In the genomic region with DNA sequence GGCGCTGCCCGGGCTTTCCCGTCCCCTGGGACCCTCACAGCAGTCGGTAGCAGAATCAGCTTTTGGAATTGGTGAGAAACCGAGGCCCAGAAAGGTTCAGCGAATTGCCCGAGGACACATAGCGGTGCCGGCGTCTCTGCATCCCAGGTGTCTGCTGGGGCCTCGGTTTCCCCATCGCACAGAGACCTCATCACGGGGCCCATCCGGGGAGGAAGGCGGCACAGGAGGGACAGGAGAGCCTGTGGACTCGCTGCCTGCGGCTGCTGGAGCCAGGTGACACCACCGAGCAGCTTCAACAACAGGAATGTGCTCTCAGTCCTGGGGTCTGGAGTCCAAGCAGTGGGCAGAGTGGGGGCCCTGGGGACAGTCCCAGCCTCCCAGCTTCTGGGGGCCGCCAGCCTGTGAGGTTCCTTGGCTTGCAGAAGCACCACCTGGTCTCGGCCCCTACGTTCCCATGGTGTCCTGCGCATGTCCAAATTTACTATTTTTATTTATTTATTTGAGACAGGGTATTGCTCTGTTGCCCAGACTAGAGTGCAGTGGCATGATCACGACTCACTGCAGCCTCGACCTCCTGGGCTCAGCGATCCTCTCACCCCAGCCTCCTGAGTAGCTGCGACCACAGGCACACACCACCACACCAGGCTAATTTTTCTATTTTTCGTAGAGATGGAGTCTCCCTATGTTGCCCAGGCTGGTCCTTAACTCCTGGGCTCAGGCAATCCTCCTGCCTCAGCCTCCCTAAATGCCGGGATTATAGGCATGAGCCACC, we compare ENCODE assay signal across 8 cellular contexts. TPM values are rescaled to one million over a fixed set of nuclear protein-coding genes. Genes with fewer than 3 reads are reported as not detected.
DNase-seq lines count a peak whose midpoint lies in the region; FAIRE-seq and TF ChIP-seq lines count a peak whose summit lies in the region.

No MANE protein-coding gene starts in this region.

- H3K27me3 ChIP-seq in fibroblast of lung (ENCODE audit: control insufficient read depth, insufficient read depth, low read length) (no peaks in the 10 kb centered on the region), sigmoid colon (no peaks in the 10 kb centered on the region)

- H3K4me1 ChIP-seq in fibroblast of lung (ENCODE audit: control insufficient read depth, extremely low read depth, insufficient read depth, low read length), result peaks cover 3% of the 10 kb centered on the region
- peaks cover 0 to 29% (median 28%) of the 10 kb centered on the region in 4 donors for H3K4me1 ChIP-seq in sigmoid colon
- H3K4me1 ChIP-seq in kidney (ENCODE audit: control insufficient read depth in 1 of 2, insufficient read depth in 1 of 2, low read depth in 1 of 2, low read length in 2 of 2), result peaks cover 16 to 29% of the 10 kb centered on the region in 2 donors

- TF ChIP-seq EP300 in sigmoid colon (IDR thresholded peaks at IDR 0.05), result no peak

- DNase-seq in SK-N-MC (ENCODE audit: low read depth, low spot score), result no peak
- DNase-seq in fibroblast of lung (ENCODE audit: low read depth in 2 of 2), result no peak
- no peak for DNase-seq in sigmoid colon
- no peak for DNase-seq in kidney
- no peak for DNase-seq in COLO668 (lab: John Stamatoyannopoulos, UW; ENCODE audit: unreplicated experiment)
- no peak for DNase-seq in GM13976 (ENCODE audit: low spot score)
- no peak for DNase-seq in NCI-H2196 treated with DMSO at 0.1 percent for 48 hours (lab: John Stamatoyannopoulos, UW; ENCODE audit: unreplicated experiment)

- H3K27ac ChIP-seq in SK-N-MC (no peak overlapping the region), fibroblast of lung (ENCODE audit: insufficient read depth, low read length) (no peak overlapping the region), sigmoid colon (peak overlapping the region; percentile 94 to 99 (median 98)), kidney (ENCODE audit: low read depth in 2 of 2, low read length in 2 of 2) (no peak overlapping the region)

- H3K4me2 ChIP-seq in fibroblast of lung (ENCODE audit: extremely low read depth, insufficient read depth, low read length), result peak overlapping the region; percentile 84

- H3K36me3 ChIP-seq in SK-N-MC (ENCODE audit: insufficient read depth, low read length) (peaks cover 22% of the 10 kb centered on the region), fibroblast of lung (ENCODE audit: control insufficient read depth, insufficient read depth, low read length) (peaks cover 10% of the 10 kb centered on the region), sigmoid colon (peaks cover 5 to 24% (median 10%) of the 10 kb centered on the region in 4 donors), kidney (ENCODE audit: control insufficient read depth in 1 of 2, insufficient read depth in 2 of 2, low read length in 2 of 2) (peaks cover 7 to 12% of the 10 kb centered on the region in 2 donors)

- H3K9me3 ChIP-seq in SK-N-MC (ENCODE audit: low read depth, low read length) (no peaks in the 10 kb centered on the region), fibroblast of lung (ENCODE audit: control insufficient read depth, insufficient read depth, low read depth, low read length) (no peaks in the 10 kb centered on the region), sigmoid colon (no peaks in the 10 kb centered on the region), kidney (ENCODE audit: control insufficient read depth in 1 of 2, low read length in 2 of 2) (no peaks in the 10 kb centered on the region)

- H3K4me3 ChIP-seq in GM12875 (ENCODE audit: low read depth, low read length), result peak overlapping the region; percentile 8
- H3K4me3 ChIP-seq in SK-N-MC, result peak overlapping the region; percentile 98
- H3K4me3 ChIP-seq in fibroblast of lung (replicated peaks in 1 of 4; ENCODE audit: control extremely low read depth in 1 of 4, insufficient read depth in 1 of 4, low read depth in 3 of 4, low read length in 4 of 4), result peak overlapping the region; percentile 38 to 98 (median 40)
- H3K4me3 ChIP-seq in sigmoid colon, result peak overlapping the region; percentile 90 to 100 (median 100)
- H3K4me3 ChIP-seq in kidney (ENCODE audit: low read length in 2 of 2), result peak overlapping the region in 1 of 2 donors; percentile 49

- WGBS in sigmoid colon, 2 donors, result 29 to 49% methylated on average over 28 of the region's 28 CpGs

- intact Hi-C loops in sigmoid colon (cut with DNase I) (no loop called here), kidney (cut with DNase I) (no loop called here)

- peaks cover 37% of the 10 kb centered on the region for H3K79me2 ChIP-seq in fibroblast of lung (ENCODE audit: control insufficient read depth, insufficient read depth, low read length)

- TF ChIP-seq POLR2A in sigmoid colon (IDR thresholded peaks at IDR 0.05), result no peak

- no peaks in the 10 kb centered on the region for H4K20me1 ChIP-seq in fibroblast of lung (ENCODE audit: control insufficient read depth, extremely low read depth, insufficient read depth, low read length)

- H3K9ac ChIP-seq in SK-N-MC (ENCODE audit: insufficient read length) (peak overlapping the region; percentile 67), fibroblast of lung (ENCODE audit: insufficient read depth, low read length) (peak overlapping the region; percentile 26), kidney (ENCODE audit: low read length in 2 of 2) (no peak overlapping the region)

- no peak for TF ChIP-seq CTCF in GM12875 (IDR thresholded peaks at IDR 0.05; ENCODE audit: borderline replicate concordance, insufficient read depth, low read depth, low read length)
- TF ChIP-seq CTCF in fibroblast of lung (conservative IDR thresholded peaks at IDR 0.05 in 1 of 2, IDR thresholded peaks at IDR 0.05 in 1 of 2; ENCODE audit: low read depth in 1 of 2, low read length in 2 of 2), result no peak
- no peak for TF ChIP-seq CTCF in sigmoid colon (IDR thresholded peaks at IDR 0.05)
- TF ChIP-seq CTCF in kidney (IDR thresholded peaks at IDR 0.05; ENCODE audit: borderline replicate concordance, extremely low read depth, insufficient read depth), result no peak
- TF ChIP-seq CTCF in GM13976 (IDR thresholded peaks at IDR 0.05; ENCODE audit: borderline replicate concordance, control extremely low read depth, extremely low read depth, insufficient read depth, missing control alignments), result no peak

- FAIRE-seq in kidney (lab: Jason Lieb, UNC), result no peak

- in situ Hi-C loops in GM13976 (cut with MboI; ENCODE audit: low sequenced_read_pairs, unreplicated experiment), result no loop called here

- H2AFZ ChIP-seq in fibroblast of lung (ENCODE audit: low read length), result peak overlapping the region; percentile 67

RNA-seq across cellular contexts. Expression of a gene that starts 0.5 kb away (rescaled TPM):
- total RNA-seq in fibroblast of lung (9.2 and 11.7 TPM in 2 replicates), sigmoid colon (10 to 100 TPM in 1 of 4 donors, 1 to 10 TPM in 3; 8.9 to 12.7 (median 9.3) TPM), kidney (14.7 TPM)
- polyA plus RNA-seq in fibroblast of lung (4.0 and 4.3 TPM in 2 replicates), sigmoid colon (10 to 100 TPM in 1 of 3 donors, 1 to 10 TPM in 2; 5.1 to 11.5 (median 6.0) TPM), kidney (ENCODE audit: insufficient read depth, low read depth, low replicate concordance) (4.8 TPM)
- polyA plus RNA-seq in fibroblast of lung (2012), result 5.0 and 5.3 TPM in 2 replicates
- polyA minus RNA-seq in fibroblast of lung (ENCODE audit: low replicate concordance), result 1.6 and 4.4 TPM in 2 replicates

RNA-seq across cellular contexts. Expression of a gene that starts 7.1 kb away (rescaled TPM):
- not detected in 2 replicates for total RNA-seq in fibroblast of lung
- not detected in 2 replicates for polyA plus RNA-seq in fibroblast of lung
- polyA plus RNA-seq in fibroblast of lung (2012), result not detected in 2 replicates
- polyA minus RNA-seq in fibroblast of lung (ENCODE audit: low replicate concordance), result not detected in 2 replicates
- under 1 TPM in 1 of 4 donors, not detected in 3; 0.83 TPM for total RNA-seq in sigmoid colon
- 1 to 10 TPM in 1 of 3 donors, not detected in 2; 3.8 TPM for polyA plus RNA-seq in sigmoid colon
- total RNA-seq in kidney, result 0.13 TPM
- 0.17 TPM for polyA plus RNA-seq in kidney (ENCODE audit: insufficient read depth, low read depth, low replicate concordance)

RNA-seq across cellular contexts. Expression of a gene that starts 21.4 kb away (rescaled TPM):
- total RNA-seq in fibroblast of lung, result 1.0 and 2.3 TPM in 2 replicates
- polyA plus RNA-seq in fibroblast of lung, result 1.0 and 1.1 TPM in 2 replicates
- 1.7 TPM in 2 replicates for polyA plus RNA-seq in fibroblast of lung (2012)
- 9.2 TPM in 1 of 2 replicates, not detected in the other for polyA minus RNA-seq in fibroblast of lung (ENCODE audit: low replicate concordance)
- 10 to 100 TPM; 11.4 to 72.6 (median 28.9) TPM for total RNA-seq in sigmoid colon
- 100 to 1,000 TPM in 2 of 3 donors, 10 to 100 TPM in 1; 99.1 to 157 (median 109) TPM for polyA plus RNA-seq in sigmoid colon
- 48.2 TPM for total RNA-seq in kidney
- polyA plus RNA-seq in kidney (ENCODE audit: insufficient read depth, low read depth, low replicate concordance), result 36.4 TPM

Comparison
In these comparisons a context has a peak if more than half of its experiments do, and no peak if none do; other contexts are left out.
1. H3K27ac ChIP-seq: peak in sigmoid colon (4 of 4); none in SK-N-MC (single experiment), fibroblast of lung (single experiment) and kidney (0 of 2).
2. H3K9ac ChIP-seq: peak in SK-N-MC (single experiment) and fibroblast of lung (single experiment); none in kidney (0 of 2).